Comparison of ENCODE assay signal across 18 cellular contexts in genomic region chr12:27906658-27907473, GRCh38.
DNase-seq lines count a peak whose midpoint lies in the region; ATAC-seq and TF ChIP-seq lines count a peak whose summit lies in the region.
"Had no signal": no experiment of that assay in that cellular context is flagged by ENCODE, and none has a peak within 500 bp of the region (broad histone marks: within the 10 kb centered on the region; RNA-seq: fewer than 3 reads in every experiment).

No MANE protein-coding gene starts in this region.

- no peak overlapping the region for H4K5ac ChIP-seq in mesendoderm (ENCODE audit: low read length)

- H4K8ac ChIP-seq in mesendoderm (ENCODE audit: low read depth, low read length): no peak overlapping the region

- no peaks in the 10 kb centered on the region for H3K27me3 ChIP-seq in mesendoderm (ENCODE audit: insufficient read depth, low read length, poor library complexity)
- H3K27me3 ChIP-seq: ascending aorta, gastroesophageal sphincter had no signal

- no CpG with 5 or more reads among the region's 3 CpGs for WGBS in mesendoderm (ENCODE audit: extremely low coverage, insufficient coverage, low lambda C conversion rate)

- no peak overlapping the region for H3K56ac ChIP-seq in mesendoderm (ENCODE audit: low read length)

- H3K4me3 ChIP-seq in choroid plexus epithelial cell (ENCODE audit: low read depth, low read length): no peak overlapping the region
- no peak overlapping the region for H3K4me3 ChIP-seq in mesendoderm (ENCODE audit: low read length)
- H3K4me3 ChIP-seq: ascending aorta, gastroesophageal sphincter had no signal

- no peak overlapping the region for H3K9ac ChIP-seq in mesendoderm (ENCODE audit: low read length)

- H3K27ac ChIP-seq in mesendoderm (ENCODE audit: low read depth, low read length): peak overlapping the region; percentile 19
- H3K27ac ChIP-seq: ascending aorta, gastroesophageal sphincter had no signal

- peaks cover 8% of the 10 kb centered on the region for H3K4me1 ChIP-seq in mesendoderm (ENCODE audit: control insufficient read depth, low read depth, low read length)
- H3K4me1 ChIP-seq: ascending aorta, gastroesophageal sphincter had no signal

- H3K36me3 ChIP-seq in mesendoderm (ENCODE audit: control insufficient read depth, insufficient read depth, low read length): no peaks in the 10 kb centered on the region
- H3K36me3 ChIP-seq: ascending aorta, gastroesophageal sphincter had no signal

- H3K23ac ChIP-seq in mesendoderm (ENCODE audit: low read length): no peak overlapping the region

- TF ChIP-seq CTCF in choroid plexus epithelial cell (conservative IDR thresholded peaks at IDR 0.05; ENCODE audit: low read depth, low read length): no peak

- H2BK5ac ChIP-seq in mesendoderm (ENCODE audit: low read length): no peak overlapping the region

- ATAC-seq in GM18909 (IDR thresholded peaks at IDR 0.05; ENCODE audit: poor library complexity, unreplicated experiment): no peak
- ATAC-seq: gastroesophageal sphincter; stimulated activated naive CD8-positive, alpha-beta T cell treated with anti-CD3 and anti-CD28 coated beads, Interleukin-15, amount 100 ng/mL, for 72 hours had no signal

- no peak overlapping the region for H2BK15ac ChIP-seq in mesendoderm (replicated peaks; ENCODE audit: low read depth)

- H2BK120ac ChIP-seq in mesendoderm (ENCODE audit: low read depth, low read length): no peak overlapping the region

- H3K4me2 ChIP-seq in mesendoderm (ENCODE audit: low read length): no peak overlapping the region

- no peaks in the 10 kb centered on the region for H3K79me2 ChIP-seq in mesendoderm (ENCODE audit: control insufficient read depth, insufficient read depth, low read length)

- H3K18ac ChIP-seq in mesendoderm (ENCODE audit: low read length): no peak overlapping the region

- DNase-seq in EH (ENCODE audit: low read depth) (peak; percentile 13), NCI-H460 (ENCODE audit: extremely low read depth, low read depth) (peak; percentile 16), choroid plexus epithelial cell (ENCODE audit: low read depth) (peak; percentile 37), mesendoderm (no peak), MV-4-11 (lab: John Stamatoyannopoulos, UW) (no peak)
- no peak for DNase-seq in central memory CD4-positive, alpha-beta T cell
- no peak for DNase-seq in stimulated activated CD4-positive, alpha-beta T cell treated with anti-CD3 and anti-CD28 coated beads, Interleukin-4, amount 100 ng/mL, for 4 hours
- DNase-seq: activated CD4-positive, alpha-beta T cell treated with anti-CD3 and anti-CD28 coated beads, Interleukin-2, amount 10 ng/mL, durations not matched to agents 24 days and 14 days; activated CD8-positive, alpha-beta memory T cell treated with anti-CD3 and anti-CD28 coated beads, Interleukin-2, amount 50 U/mL, for 48 hours; activated naive CD4-positive, alpha-beta T cell treated with Interleukin-2 at 50 U/mL for 16 hours; COR-L47; NCI-H1930; NCI-H345; NK-92 treated with Interleukin-12 subunit alpha and Interleukin-12 subunit beta, amount 100 ng/mL, for 24 hours; stimulated activated naive CD8-positive, alpha-beta T cell treated with anti-CD3 and anti-CD28 coated beads, Interleukin-15, amount 100 ng/mL, for 72 hours had no signal

- no peak overlapping the region for H3K4ac ChIP-seq in mesendoderm (ENCODE audit: low read depth, low read length)

- no peak overlapping the region for H2AK5ac ChIP-seq in mesendoderm (ENCODE audit: low read length)

- H3K79me1 ChIP-seq in mesendoderm (ENCODE audit: low read length): no peaks in the 10 kb centered on the region

Comparison
In these comparisons a context has a peak if more than half of its experiments do, and no peak if none do; other contexts are left out.
1. DNase-seq: peak in EH (single experiment), NCI-H460 (single experiment) and choroid plexus epithelial cell (single experiment); none in mesendoderm (single experiment), central memory CD4-positive, alpha-beta T cell (single experiment), stimulated activated CD4-positive, alpha-beta T cell treated with anti-CD3 and anti-CD28 coated beads, Interleukin-4, amount 100 ng/mL, for 4 hours (0 of 2) and MV-4-11 (single experiment).